In genomic region chr12:129676411-129676810, GRCh38 we compare ENCODE assay signal across 24 cellular contexts.
"Had no signal": no experiment of that assay in that cellular context is flagged by ENCODE, and none has a peak within 500 bp of the region (broad histone marks: within the 10 kb centered on the region; RNA-seq: fewer than 3 reads in every experiment).

No MANE protein-coding gene starts in this region.

- H3K9me3 ChIP-seq: colonic mucosa, testis had no signal

- H3K36me3 ChIP-seq: colonic mucosa, gastroesophageal sphincter, heart left ventricle, transverse colon had no signal

- H3K27ac ChIP-seq: body of pancreas, colonic mucosa, gastroesophageal sphincter, heart left ventricle, parathyroid adenoma, testis, transverse colon had no signal

- H3K9ac ChIP-seq: parathyroid adenoma had no signal

- H2AFZ ChIP-seq: parathyroid adenoma had no signal

- ATAC-seq: activated CD4-positive, alpha-beta T cell treated with anti-CD3 and anti-CD28 coated beads for 36 hours; body of pancreas; gastroesophageal sphincter; heart left ventricle; left lobe of liver; right cardiac atrium; stimulated activated naive B cell treated with anti-CD40 and anti-IgM and Interleukin-4, amounts not matched to agents 10 μg/mL and 1 μg/mL and 100 μg/mL, for 72 hours had no signal

- DNase-seq: activated B cell treated with CpG ODN at 0.5 μM for 24 hours; activated CD4-positive, alpha-beta T cell treated with anti-CD3 and anti-CD28 coated beads for 36 hours; activated CD4-positive, alpha-beta T cell treated with anti-CD3 and anti-CD28 coated beads, Interleukin-2, amount 50 U/mL, for 48 hours; activated CD8-positive, alpha-beta memory T cell treated with anti-CD3 and anti-CD28 coated beads for 24 hours; activated effector memory CD4-positive, alpha-beta T cell treated with Interleukin-2 at 50 U/mL for 16 hours; activated naive CD4-positive, alpha-beta T cell treated with Interleukin-2 at 50 U/mL for 16 hours; aorta; body of pancreas; cerebellar nuclear complex; colonic mucosa; effector memory CD4-positive, alpha-beta T cell; heart left ventricle; kidney glomerular epithelial cell; right cardiac atrium; stimulated activated CD4-positive, alpha-beta T cell treated with anti-CD3 and anti-CD28 coated beads, Interleukin-15, amount 100 ng/mL, for 24 hours; stimulated activated CD4-positive, alpha-beta T cell treated with anti-CD3 and anti-CD28 coated beads, Interleukin-2, amount 100 ng/mL, for 24 hours; stimulated activated naive B cell treated with anti-CD40 and anti-IgM and Interleukin-4, amounts not matched to agents 10 μg/mL and 1 μg/mL and 100 μg/mL, for 72 hours; T-helper 1 cell; testis; transverse colon had no signal

- H3K4me1 ChIP-seq: body of pancreas, colonic mucosa, gastroesophageal sphincter, heart left ventricle, parathyroid adenoma, testis, transverse colon had no signal

- H3K27me3 ChIP-seq: body of pancreas, colonic mucosa, gastroesophageal sphincter, heart left ventricle, testis, transverse colon had no signal

- H3K79me2 ChIP-seq: parathyroid adenoma had no signal

- H3K4me3 ChIP-seq: body of pancreas, colonic mucosa, gastroesophageal sphincter, heart left ventricle, lung, testis, transverse colon had no signal
